ENCODE assay signal across 13 cellular contexts in genomic region chr4:168558587-168558986, GRCh38.
DNase-seq lines count a peak whose midpoint lies in the region; ATAC-seq and TF ChIP-seq lines count a peak whose summit lies in the region.
"Had no signal": no experiment of that assay in that cellular context is flagged by ENCODE, and none has a peak within 500 bp of the region (broad histone marks: within the 10 kb centered on the region; RNA-seq: fewer than 3 reads in every experiment).

No MANE protein-coding gene starts in this region.

- H3K9ac ChIP-seq in mesendoderm (ENCODE audit: low read length), result no peak overlapping the region
- H3K9ac ChIP-seq: parathyroid adenoma had no signal

- H3K56ac ChIP-seq in mesendoderm (ENCODE audit: low read length), result no peak overlapping the region

- H3K79me1 ChIP-seq in mesendoderm (ENCODE audit: low read length), result no peaks in the 10 kb centered on the region

- no peaks in the 10 kb centered on the region for H3K27me3 ChIP-seq in mesendoderm (ENCODE audit: insufficient read depth, low read length, poor library complexity)
- no peaks in the 10 kb centered on the region for H3K27me3 ChIP-seq in tibial nerve

- H3K18ac ChIP-seq in mesendoderm (ENCODE audit: low read length), result no peak overlapping the region

- H2BK120ac ChIP-seq in mesendoderm (ENCODE audit: low read depth, low read length), result no peak overlapping the region

- H2AK5ac ChIP-seq in mesendoderm (ENCODE audit: low read length), result no peak overlapping the region

- DNase-seq in ACHN (peak; percentile 66), M059J (ENCODE audit: low read depth) (peak; percentile 69), dermis blood vessel endothelial cell (peak; percentile 97), mesendoderm (peak; percentile 63), tibial nerve (ENCODE audit: low spot score in 2 of 2) (no peak), MV-4-11 (lab: John Stamatoyannopoulos, UW) (no peak)
- DNase-seq in stimulated activated naive CD4-positive, alpha-beta T cell treated with Interleukin-2 at 50 U/mL for 16 hours (lab: John Stamatoyannopoulos, UW), result no peak
- DNase-seq: DND-41, NCI-H1694, SIG-M5 had no signal

- H2BK5ac ChIP-seq in mesendoderm (ENCODE audit: low read length), result no peak overlapping the region

- H2BK15ac ChIP-seq in mesendoderm (replicated peaks; ENCODE audit: low read depth), result no peak overlapping the region

- no peaks in the 10 kb centered on the region for H3K36me3 ChIP-seq in mesendoderm (ENCODE audit: control insufficient read depth, insufficient read depth, low read length)
- no peaks in the 10 kb centered on the region for H3K36me3 ChIP-seq in tibial nerve

- in situ Hi-C loops in ACHN (cut with HindIII; ENCODE audit: low pct_ligation_motif_present, low pct_unique_long_range_greater_than_20kb, low sequenced_read_pairs), result no loop called here

- H3K4me3 ChIP-seq in mesendoderm (ENCODE audit: low read length) (no peak overlapping the region), tibial nerve (no peak overlapping the region)
- H3K4me3 ChIP-seq: K562 had no signal

- no peak overlapping the region for H4K8ac ChIP-seq in mesendoderm (ENCODE audit: low read depth, low read length)

- no peak overlapping the region for H3K23ac ChIP-seq in mesendoderm (ENCODE audit: low read length)

- H3K4me1 ChIP-seq in mesendoderm (ENCODE audit: control insufficient read depth, low read depth, low read length), result no peaks in the 10 kb centered on the region
- peaks cover 0 to 8% (median 0%) of the 10 kb centered on the region in 4 donors for H3K4me1 ChIP-seq in tibial nerve
- H3K4me1 ChIP-seq: parathyroid adenoma had no signal

- H4K5ac ChIP-seq in mesendoderm (ENCODE audit: low read length), result no peak overlapping the region

- TF ChIP-seq EP300 in tibial nerve (IDR thresholded peaks at IDR 0.05), result no peak

- H3K9me3 ChIP-seq in tibial nerve, result no peaks in the 10 kb centered on the region

- no peak overlapping the region for H3K4me2 ChIP-seq in mesendoderm (ENCODE audit: low read length)

- H3K4ac ChIP-seq in mesendoderm (ENCODE audit: low read depth, low read length), result peak overlapping the region; percentile 19

- no peak for TF ChIP-seq CTCF in tibial nerve (IDR thresholded peaks at IDR 0.05)

- TF ChIP-seq POLR2A in tibial nerve (IDR thresholded peaks at IDR 0.05), result no peak

- no peak for ATAC-seq in HG03457 (IDR thresholded peaks at IDR 0.05; ENCODE audit: unreplicated experiment)
- ATAC-seq: K562 had no signal

- no CpG with 5 or more reads among the region's 2 CpGs for WGBS in mesendoderm (ENCODE audit: extremely low coverage, insufficient coverage, low lambda C conversion rate)
- 63 to 73% methylated on average over 2 of the region's 2 CpGs for WGBS in tibial nerve, 2 donors

- H3K27ac ChIP-seq in mesendoderm (ENCODE audit: low read depth, low read length), result no peak overlapping the region
- H3K27ac ChIP-seq in tibial nerve, result no peak overlapping the region
- H3K27ac ChIP-seq: parathyroid adenoma had no signal

- H3K79me2 ChIP-seq in mesendoderm (ENCODE audit: control insufficient read depth, insufficient read depth, low read length), result no peaks in the 10 kb centered on the region
- H3K79me2 ChIP-seq: parathyroid adenoma had no signal

Comparison
In these comparisons a context has a peak if more than half of its experiments do, and no peak if none do; other contexts are left out.
1. DNase-seq: peak in ACHN (single experiment), M059J (single experiment), dermis blood vessel endothelial cell (single experiment) and mesendoderm (single experiment); none in stimulated activated naive CD4-positive, alpha-beta T cell treated with Interleukin-2 at 50 U/mL for 16 hours (single experiment), tibial nerve (0 of 2) and MV-4-11 (single experiment).